Comparison of ENCODE assay signal across 8 cellular contexts in the genomic region with DNA sequence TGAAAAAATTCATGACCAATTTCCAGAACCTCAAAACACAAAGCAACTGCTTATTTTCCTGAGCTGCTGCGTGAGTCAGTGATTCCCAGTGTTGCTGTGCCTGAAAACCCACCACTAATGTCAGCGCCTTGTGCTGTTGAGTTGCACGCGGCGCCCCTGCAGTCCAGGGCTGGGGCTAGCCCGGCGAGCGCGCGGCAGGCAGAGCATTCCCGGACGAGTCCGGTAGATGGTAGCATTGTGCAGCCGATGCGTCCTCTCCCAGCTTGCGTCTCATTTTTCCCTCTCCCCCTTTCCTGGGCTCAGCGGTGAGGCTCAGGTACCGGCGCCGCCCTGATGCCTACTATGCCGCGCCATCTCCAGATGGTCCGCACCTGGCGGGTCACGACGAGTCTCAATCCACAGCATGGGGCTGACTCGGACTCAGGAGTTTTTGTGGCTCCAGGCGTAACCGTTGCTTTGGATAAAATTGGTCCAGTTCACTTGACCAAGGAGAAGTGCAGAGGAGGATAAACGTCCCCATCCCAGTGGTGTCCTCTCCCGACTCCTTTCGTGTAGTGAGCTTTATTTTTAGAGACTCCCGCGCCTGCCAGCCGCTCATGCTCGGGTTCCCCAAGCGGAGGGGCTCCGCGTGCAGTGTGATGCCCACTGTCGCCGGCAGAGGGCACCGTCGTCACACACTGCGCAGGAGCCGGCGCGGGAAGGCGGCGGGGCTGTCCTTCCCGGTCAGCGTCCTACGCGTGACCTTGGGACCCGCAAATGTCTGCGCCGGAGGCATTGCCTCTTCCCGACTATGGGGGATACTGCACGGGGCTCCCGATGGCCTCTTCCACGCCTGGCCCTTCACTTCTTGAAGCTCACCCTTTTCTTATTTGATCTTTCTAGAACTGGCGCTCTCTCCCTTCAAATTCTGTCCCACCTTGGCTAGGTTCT. TPM values are rescaled to one million over a fixed set of nuclear protein-coding genes. Genes with fewer than 3 reads are reported as not detected.
DNase-seq lines count a peak whose midpoint lies in the region; ATAC-seq and TF ChIP-seq lines count a peak whose summit lies in the region.

No MANE protein-coding gene starts in this region.

- ATAC-seq in GM21529 (IDR thresholded peaks at IDR 0.05; ENCODE audit: unreplicated experiment), result peak; percentile 98

- peaks cover 0 to 15% (median 7%) of the 10 kb centered on the region in 3 donors for H3K4me1 ChIP-seq in esophagus squamous epithelium
- H3K4me1 ChIP-seq in muscle layer of duodenum (ENCODE audit: control insufficient read depth in 1 of 2, insufficient read depth in 2 of 2, low read length in 2 of 2), result peaks cover 0 to 6% of the 10 kb centered on the region in 2 donors

- no peaks in the 10 kb centered on the region for H3K9me3 ChIP-seq in esophagus squamous epithelium
- H3K9me3 ChIP-seq in muscle layer of duodenum (ENCODE audit: control insufficient read depth in 1 of 2, low read length in 2 of 2), result no peaks in the 10 kb centered on the region

- intact Hi-C loops in esophagus squamous epithelium (cut with DNase I), result loop anchor here (5.0 to 10.0 kb wide), 2 partner anchors 126 to 261 kb away; no protein-coding TSS in a partner anchor

- H3K27me3 ChIP-seq in esophagus squamous epithelium (peaks cover 0 to 22% (median 0%) of the 10 kb centered on the region in 4 donors), muscle layer of duodenum (ENCODE audit: low read depth, low read length) (no peaks in the 10 kb centered on the region)

- H3K27ac ChIP-seq in esophagus squamous epithelium (peak overlapping the region; percentile 8 to 79 (median 69)), muscle layer of duodenum (ENCODE audit: low read length) (no peak overlapping the region)

- no peak for TF ChIP-seq POLR2A in esophagus squamous epithelium (IDR thresholded peaks at IDR 0.05)

- H3K36me3 ChIP-seq in esophagus squamous epithelium (no peaks in the 10 kb centered on the region), muscle layer of duodenum (ENCODE audit: control insufficient read depth in 1 of 2, insufficient read depth in 2 of 2, low read length in 2 of 2) (no peaks in the 10 kb centered on the region)

- 4% methylated on average over 26 to 39 of the region's 61 CpGs for WGBS in esophagus squamous epithelium, 2 donors

- H3K4me3 ChIP-seq in esophagus squamous epithelium (peak overlapping the region; percentile 21 to 76 (median 54)), muscle layer of duodenum (ENCODE audit: low read depth in 1 of 2, low read length in 2 of 2) (peak overlapping the region; percentile 81 to 83)

- DNase-seq in DMS114 treated with DMSO at 0.1 percent for 48 hours (lab: John Stamatoyannopoulos, UW; ENCODE audit: unreplicated experiment), result peak; percentile 30
- peak; percentile 43 for DNase-seq in HuH-7.5 (ENCODE audit: low spot score)
- DNase-seq in OCI-M2 (lab: John Stamatoyannopoulos, UW; ENCODE audit: unreplicated experiment), result peak; percentile 45
- peak; percentile 83 to 86 for DNase-seq in activated T-cell treated with anti-CD3 and anti-CD28 coated beads, Interleukin-2, amount 50 U/mL, for 48 hours
- peak; percentile 8 for DNase-seq in esophagus squamous epithelium (lab: John Stamatoyannopoulos, UW)
- peak; percentile 39 to 54 for DNase-seq in stimulated activated CD8-positive, alpha-beta memory T cell treated with anti-CD3 and anti-CD28 coated beads, Interleukin-7, amount 100 ng/mL, for 1 hour (ENCODE audit: low read depth in 2 of 2)

- TF ChIP-seq CTCF in esophagus squamous epithelium (IDR thresholded peaks at IDR 0.05), result peak; percentile 49 to 94 (median 88)

RNA-seq across cellular contexts. Expression of gene IGFBP7, which starts 53.6 kb away (rescaled TPM):
- total RNA-seq in esophagus squamous epithelium, result 100 to 1,000 TPM in 2 of 4 donors, 10 to 100 TPM in 2; 26.4 to 135 (median 91.3) TPM

Comparison
In these comparisons a context has a peak if more than half of its experiments do, and no peak if none do; other contexts are left out.
1. DNase-seq: peak in every context shown above with its lines; median percentile 84 in activated T-cell treated with anti-CD3 and anti-CD28 coated beads, Interleukin-2, amount 50 U/mL, for 48 hours; 46 in stimulated activated CD8-positive, alpha-beta memory T cell treated with anti-CD3 and anti-CD28 coated beads, Interleukin-7, amount 100 ng/mL, for 1 hour; 45 in OCI-M2; 43 in HuH-7.5; 30 in DMS114 treated with DMSO at 0.1 percent for 48 hours; 8 in esophagus squamous epithelium.